Comparison of ENCODE assay signal across 18 cellular contexts in the genomic region with DNA sequence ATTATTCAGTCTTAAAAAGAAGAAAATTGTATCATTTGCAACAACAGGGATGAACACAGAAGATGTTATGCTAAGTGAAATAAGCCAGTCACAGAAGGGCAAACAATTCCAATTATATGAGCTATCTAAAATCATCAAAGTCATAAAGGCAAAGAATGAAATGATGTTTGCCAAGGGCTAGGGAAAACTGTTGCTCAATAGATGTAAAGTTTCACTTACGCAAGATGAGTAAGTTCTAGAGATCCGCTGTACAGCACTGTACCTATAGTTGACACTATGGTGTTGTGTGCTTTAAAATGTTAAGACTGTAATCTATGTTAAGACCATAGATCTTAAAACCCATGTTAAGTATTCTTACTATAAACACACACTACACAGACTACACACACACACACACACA.
"Had no signal": no experiment of that assay in that cellular context is flagged by ENCODE, and none has a peak within 500 bp of the region (broad histone marks: within the 10 kb centered on the region; RNA-seq: fewer than 3 reads in every experiment).

No MANE protein-coding gene starts in this region.

- H3K4me3 ChIP-seq: heart left ventricle, pancreas, sigmoid colon, smooth muscle cell, vagina had no signal

- H3K27ac ChIP-seq: heart left ventricle, pancreas, sigmoid colon, vagina had no signal

- FAIRE-seq: colon, pancreas had no signal

- H3K4me1 ChIP-seq: heart left ventricle, pancreas, sigmoid colon, vagina had no signal

- H3K9me3 ChIP-seq: pancreas, sigmoid colon, vagina had no signal

- ATAC-seq: heart left ventricle; left cardiac atrium; pancreas; stimulated activated memory B cell treated with anti-CD40 and anti-IgM and Interleukin-4, amounts not matched to agents 10 μg/mL and 1 μg/mL and 100 μg/mL, for 72 hours had no signal

- DNase-seq: activated B cell treated with CpG ODN at 0.5 μM for 24 hours; activated CD4-positive, alpha-beta memory T cell treated with anti-CD3 and anti-CD28 coated beads for 36 hours; activated CD4-positive, alpha-beta T cell treated with anti-CD3 and anti-CD28 coated beads for 4 hours; activated effector memory CD4-positive, alpha-beta T cell treated with anti-CD3 and anti-CD28 coated beads, Interleukin-2, amount 50 U/mL, for 16 hours; aorta; central memory CD4-positive, alpha-beta T cell; heart left ventricle; islet precursor cell; left cardiac atrium; nephron progenitor cell; pancreas; sigmoid colon; stimulated activated CD4-positive, alpha-beta T cell treated with anti-CD3 and anti-CD28 coated beads, Interleukin-15, amount 100 ng/mL, for 24 hours; T-helper 9 cell had no signal

- H3K4me2 ChIP-seq: smooth muscle cell had no signal

- H3K36me3 ChIP-seq: heart left ventricle, pancreas, sigmoid colon, vagina had no signal

- H3K27me3 ChIP-seq: heart left ventricle, pancreas, sigmoid colon, vagina had no signal
